8 cellular contexts compared by ENCODE assay signal in genomic region chr19:16495982-16496612, GRCh38. TPM values are rescaled to one million over a fixed set of nuclear protein-coding genes. Genes with fewer than 3 reads are reported as not detected.
DNase-seq lines count a peak whose midpoint lies in the region; ATAC-seq, FAIRE-seq and TF ChIP-seq lines count a peak whose summit lies in the region.

Gene C19orf44 (plus strand): TSS chr19:16496394. CDS start chr19:16500793, 4,399 bp downstream.
Gene CALR3 (minus strand): TSS chr19:16496167. CDS start chr19:16496129, 38 bp downstream.

- no TSS peak for BruUV-seq in endothelial cell of umbilical vein (replicated peaks; lab: Mats Ljungman, UMichigan)

- H3K27ac ChIP-seq in OCI-LY1 (ENCODE audit: low read depth, low read length, poor library complexity, severe bottlenecking) (peak within 1 kb of the TSS; percentile 48), endothelial cell of umbilical vein (ENCODE audit: insufficient read depth, low read depth, low read length) (peak within 1 kb of the TSS; percentile 49)

- H3F3A ChIP-seq in OCI-LY1 (ENCODE audit: insufficient read depth, low read length): peaks cover 4% of the 10 kb centered on the region; the same call in 1 of the 2 replicates

- H3K9me2 ChIP-seq in OCI-LY1 (ENCODE audit: low read depth, low read length): no peaks in the 10 kb centered on the region

- intact Hi-C loops in endothelial cell of umbilical vein (cut with micrococcal nuclease): loop anchor here (1.0 to 5.0 kb wide), 3 partner anchors 24 to 59 kb away; no protein-coding TSS in a partner anchor

- no peaks in the 10 kb centered on the region for H3K79me2 ChIP-seq in OCI-LY1 (ENCODE audit: insufficient read depth, low read length)
- H3K79me2 ChIP-seq in endothelial cell of umbilical vein (ENCODE audit: control insufficient read depth, insufficient read depth, low read length): peaks cover 2% of the 10 kb centered on the region

- peak; percentile 100 for DNase-seq in DMS 273 (lab: John Stamatoyannopoulos, UW; ENCODE audit: unreplicated experiment)
- DNase-seq in HuH-7 (ENCODE audit: low spot score): peak; percentile 83
- DNase-seq in activated T-cell treated with anti-CD3 and anti-CD28 coated beads for 1 hour (ENCODE audit: low read depth): peak; percentile 94
- DNase-seq in endothelial cell of umbilical vein (ENCODE audit: low read depth, low spot score): peak; percentile 99
- DNase-seq in midbrain (lab: John Stamatoyannopoulos, UW): peak; percentile 99
- peak; percentile 96 to 98 for DNase-seq in stimulated activated CD8-positive, alpha-beta memory T cell treated with anti-CD3 and anti-CD28 coated beads, Interleukin-15, amount 100 ng/mL, for 48 hours (ENCODE audit: low read depth in 2 of 2)

- peak; percentile 71 for TF ChIP-seq POLR2A in endothelial cell of umbilical vein (IDR thresholded peaks at IDR 0.05; ENCODE audit: low read depth, low read length)

- CTCF ChIA-PET in endothelial cell of umbilical vein (lab: Charles Lee): interaction anchor here (0.6 to 2.1 kb wide), 6 partner anchors 9 to 1157 kb away, joined by 3 to 18 read pairs (median 4); no protein-coding TSS in a partner anchor

- H3K36me3 ChIP-seq in OCI-LY1 (ENCODE audit: insufficient read depth, low read length): peaks cover 6% of the 10 kb centered on the region; the same call in 1 of the 2 replicates
- H3K36me3 ChIP-seq in endothelial cell of umbilical vein (ENCODE audit: control insufficient read depth in 2 of 2, extremely low read depth in 1 of 2, insufficient read depth in 2 of 2, low read length in 2 of 2): no peaks in the 10 kb centered on the region

- TF ChIP-seq CTCF in OCI-LY1 (IDR thresholded peaks at IDR 0.05; ENCODE audit: low read length) (no peak), endothelial cell of umbilical vein (IDR thresholded peaks at IDR 0.05; ENCODE audit: extremely low read depth in 1 of 2, insufficient read depth in 1 of 2, low read depth in 1 of 2, low read length in 2 of 2) (no peak)

- peak; percentile 97 for FAIRE-seq in endothelial cell of umbilical vein (lab: Jason Lieb, UNC)

- dilution Hi-C loops in endothelial cell of umbilical vein (cut with MboI; ENCODE audit: extremely low pct_ligation_motif_present, low sequenced_read_pairs): no loop called here

- H3K4me1 ChIP-seq in OCI-LY1 (ENCODE audit: insufficient read depth, low read length, severe bottlenecking) (peaks cover 29% of the 10 kb centered on the region), endothelial cell of umbilical vein (ENCODE audit: control insufficient read depth, extremely low read depth, insufficient read depth, low read length) (peaks cover 7% of the 10 kb centered on the region)

- no peaks in the 10 kb centered on the region for H3K9me1 ChIP-seq in endothelial cell of umbilical vein (replicated peaks; ENCODE audit: control insufficient read depth, extremely low read depth, insufficient read depth, low read length)

- H4K20me1 ChIP-seq in OCI-LY1 (ENCODE audit: insufficient read depth, low read length) (no peaks in the 10 kb centered on the region), endothelial cell of umbilical vein (replicated peaks; ENCODE audit: control insufficient read depth, extremely low read depth, insufficient read depth, low read length) (no peaks in the 10 kb centered on the region)

- ATAC-seq in GM21526 (IDR thresholded peaks at IDR 0.05; ENCODE audit: low FRiP score, unreplicated experiment): peak; percentile 87

- H2AFZ ChIP-seq in OCI-LY1 (ENCODE audit: low read length) (peak within 1 kb of the TSS; percentile 2; the same call in 1 of the 2 replicates), endothelial cell of umbilical vein (ENCODE audit: low read depth, low read length) (peak within 1 kb of the TSS; percentile 98)

- peak within 1 kb of the TSS; percentile 77 for H3K4me2 ChIP-seq in OCI-LY1 (ENCODE audit: low read length)
- H3K4me2 ChIP-seq in endothelial cell of umbilical vein (ENCODE audit: insufficient read depth, low read length): peak within 1 kb of the TSS; percentile 83

- POLR2A ChIA-PET in endothelial cell of umbilical vein (lab: Charles Lee): interaction anchor here (1.4 kb wide), 1 partner anchor 164 kb away, joined by 5 read pairs; the partner anchor contains the start of gene SMIM7

- H3K9me3 ChIP-seq in OCI-LY1 (ENCODE audit: low read length): no peaks in the 10 kb centered on the region
- no peaks in the 10 kb centered on the region for H3K9me3 ChIP-seq in endothelial cell of umbilical vein (replicated peaks; ENCODE audit: control insufficient read depth, insufficient read depth, low read length)

- no peaks in the 10 kb centered on the region for H3K27me3 ChIP-seq in OCI-LY1 (ENCODE audit: insufficient read depth, low read length)
- no peaks in the 10 kb centered on the region for H3K27me3 ChIP-seq in endothelial cell of umbilical vein (ENCODE audit: control insufficient read depth in 2 of 2, insufficient read depth in 2 of 2, low read length in 2 of 2)

- peak within 1 kb of the TSS; percentile 82 for H3K9ac ChIP-seq in OCI-LY1 (ENCODE audit: low read length)
- H3K9ac ChIP-seq in endothelial cell of umbilical vein (replicated peaks; ENCODE audit: extremely low read depth, insufficient read depth, low read length): peak within 1 kb of the TSS; percentile 66

- H3K4me3 ChIP-seq in OCI-LY1 (ENCODE audit: low read depth, low read length, poor library complexity, severe bottlenecking) (peak within 1 kb of the TSS; percentile 69), endothelial cell of umbilical vein (replicated peaks in 1 of 3; ENCODE audit: insufficient read depth in 1 of 3, low read depth in 1 of 3, low read length in 3 of 3) (peak within 1 kb of the TSS; percentile 63 to 87 (median 80))

TF ChIP-seq in endothelial cell of umbilical vein, 7 proteins besides CTCF, POLR2A, EP300 and RAD21:
- TF ChIP-seq MAX (IDR thresholded peaks at IDR 0.05; ENCODE audit: insufficient read depth, insufficient read length) (peak; percentile 2), MYC (IDR thresholded peaks at IDR 0.05; ENCODE audit: low read depth, low read length) (no peak)

RNA-seq across cellular contexts. Expression of gene C19orf44, which starts in this region (rescaled TPM):
- 4.3 and 4.8 TPM in 2 replicates for total RNA-seq in endothelial cell of umbilical vein
- polyA plus RNA-seq in endothelial cell of umbilical vein: 2.8 and 3.5 TPM in 2 replicates
- polyA plus RNA-seq in endothelial cell of umbilical vein (2011; cell fraction: cytosol; rRNA removed): 3.2 and 3.5 TPM in 2 replicates
- polyA plus RNA-seq in endothelial cell of umbilical vein (2011; cell fraction: nucleus; rRNA removed): 7.7 and 8.4 TPM in 2 replicates
- 2.6 and 4.2 TPM in 2 replicates for polyA plus RNA-seq in endothelial cell of umbilical vein (2012)
- 1.4 TPM in 2 replicates for polyA minus RNA-seq in endothelial cell of umbilical vein
- polyA minus RNA-seq in endothelial cell of umbilical vein (2011; cell fraction: cytosol; rRNA and poly(A)+ RNA removed): 5.8 TPM
- polyA minus RNA-seq in endothelial cell of umbilical vein (2011; cell fraction: nucleus; rRNA and poly(A)+ RNA removed): 2.3 and 2.6 TPM in 2 replicates

RNA-seq across cellular contexts. Expression of gene CALR3, which starts in this region (rescaled TPM):
- total RNA-seq in endothelial cell of umbilical vein: not detected in 2 replicates
- polyA plus RNA-seq in endothelial cell of umbilical vein: not detected in 2 replicates
- not detected in 2 replicates for polyA plus RNA-seq in endothelial cell of umbilical vein (2011; cell fraction: cytosol; rRNA removed)
- polyA plus RNA-seq in endothelial cell of umbilical vein (2011; cell fraction: nucleus; rRNA removed): not detected in 2 replicates
- polyA plus RNA-seq in endothelial cell of umbilical vein (2012): not detected in 2 replicates
- not detected in 2 replicates for polyA minus RNA-seq in endothelial cell of umbilical vein
- polyA minus RNA-seq in endothelial cell of umbilical vein (2011; cell fraction: cytosol; rRNA and poly(A)+ RNA removed): not detected
- not detected in 2 replicates for polyA minus RNA-seq in endothelial cell of umbilical vein (2011; cell fraction: nucleus; rRNA and poly(A)+ RNA removed)

Comparison
In these comparisons a context has a peak if more than half of its experiments do, and no peak if none do; other contexts are left out.
1. Peak in every context shown above with its lines: DNase-seq, ATAC-seq, H3K4me3 ChIP-seq and H3K27ac ChIP-seq.